ENCODE assay signal across 1 cellular context in the genomic region with DNA sequence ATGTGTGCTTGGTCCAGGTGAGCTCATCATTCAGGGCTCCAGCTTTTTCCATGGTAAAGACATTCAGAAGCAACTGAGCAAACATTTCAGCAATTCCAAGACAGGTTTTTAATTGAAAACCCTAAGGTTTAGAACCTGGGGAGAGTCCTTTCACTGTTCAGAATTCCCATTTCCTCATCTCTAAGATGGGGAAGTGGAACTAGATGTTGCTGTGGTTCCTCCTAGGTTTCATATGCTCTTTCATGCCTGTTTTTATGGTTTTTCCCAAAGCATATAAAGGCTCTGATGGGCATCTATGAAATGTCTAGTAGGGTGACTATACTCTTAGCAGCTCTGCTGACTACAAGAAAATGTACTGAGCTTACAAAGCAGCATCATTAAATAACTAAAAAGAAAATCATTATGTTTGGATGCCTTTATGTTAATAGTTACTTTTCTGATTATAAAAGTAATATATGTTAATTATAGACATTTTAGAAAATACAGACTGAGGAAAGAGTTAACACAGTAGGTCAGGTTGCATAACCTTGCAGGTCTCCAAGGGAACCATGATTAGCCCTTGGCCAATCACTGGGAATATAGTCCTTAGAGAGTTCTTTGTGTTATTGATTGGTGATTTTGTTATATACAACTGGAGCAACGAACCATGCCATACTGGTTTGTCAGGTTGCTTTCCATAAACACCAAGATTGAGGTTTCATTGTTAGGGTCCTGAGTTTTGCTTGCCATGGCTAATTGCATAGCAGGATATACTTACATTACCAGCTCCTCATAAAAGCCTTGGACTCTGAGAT.
TF ChIP-seq lines count a peak whose summit lies in the region.

No MANE protein-coding gene starts in this region.

TF ChIP-seq in GM12878, 131 proteins besides CTCF, POLR2A, EP300 and RAD21:
- TF ChIP-seq SPI1 (IDR thresholded peaks at IDR 0.05; ENCODE audit: borderline replicate concordance, insufficient read depth, low read depth, low read length) (peak; percentile 43; the same call in 1 of the 2 replicates), RELA (IDR thresholded peaks at IDR 0.05; ENCODE audit: borderline replicate concordance, partially characterized antibody) (no peak), JUNB (IDR thresholded peaks at IDR 0.05) (no peak), IKZF1 (conservative IDR thresholded peaks at IDR 0.05) (0 out of 2 replicates have a peak, but pooled peaks have one; percentile 16), MLLT1 (IDR thresholded peaks at IDR 0.05) (no peak)
- TF ChIP-seq, protein P1, sequence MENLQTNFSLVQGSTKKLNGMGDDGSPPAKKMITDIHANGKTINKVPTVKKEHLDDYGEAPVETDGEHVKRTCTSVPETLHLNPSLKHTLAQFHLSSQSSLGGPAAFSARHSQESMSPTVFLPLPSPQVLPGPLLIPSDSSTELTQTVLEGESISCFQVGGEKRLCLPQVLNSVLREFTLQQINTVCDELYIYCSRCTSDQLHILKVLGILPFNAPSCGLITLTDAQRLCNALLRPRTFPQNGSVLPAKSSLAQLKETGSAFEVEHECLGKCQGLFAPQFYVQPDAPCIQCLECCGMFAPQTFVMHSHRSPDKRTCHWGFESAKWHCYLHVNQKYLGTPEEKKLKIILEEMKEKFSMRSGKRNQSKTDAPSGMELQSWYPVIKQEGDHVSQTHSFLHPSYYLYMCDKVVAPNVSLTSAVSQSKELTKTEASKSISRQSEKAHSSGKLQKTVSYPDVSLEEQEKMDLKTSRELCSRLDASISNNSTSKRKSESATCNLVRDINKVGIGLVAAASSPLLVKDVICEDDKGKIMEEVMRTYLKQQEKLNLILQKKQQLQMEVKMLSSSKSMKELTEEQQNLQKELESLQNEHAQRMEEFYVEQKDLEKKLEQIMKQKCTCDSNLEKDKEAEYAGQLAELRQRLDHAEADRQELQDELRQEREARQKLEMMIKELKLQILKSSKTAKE (IDR thresholded peaks at IDR 0.05; ENCODE audit: low read depth, poor library complexity, severe bottlenecking): no peak
- TF ChIP-seq, protein P2, sequence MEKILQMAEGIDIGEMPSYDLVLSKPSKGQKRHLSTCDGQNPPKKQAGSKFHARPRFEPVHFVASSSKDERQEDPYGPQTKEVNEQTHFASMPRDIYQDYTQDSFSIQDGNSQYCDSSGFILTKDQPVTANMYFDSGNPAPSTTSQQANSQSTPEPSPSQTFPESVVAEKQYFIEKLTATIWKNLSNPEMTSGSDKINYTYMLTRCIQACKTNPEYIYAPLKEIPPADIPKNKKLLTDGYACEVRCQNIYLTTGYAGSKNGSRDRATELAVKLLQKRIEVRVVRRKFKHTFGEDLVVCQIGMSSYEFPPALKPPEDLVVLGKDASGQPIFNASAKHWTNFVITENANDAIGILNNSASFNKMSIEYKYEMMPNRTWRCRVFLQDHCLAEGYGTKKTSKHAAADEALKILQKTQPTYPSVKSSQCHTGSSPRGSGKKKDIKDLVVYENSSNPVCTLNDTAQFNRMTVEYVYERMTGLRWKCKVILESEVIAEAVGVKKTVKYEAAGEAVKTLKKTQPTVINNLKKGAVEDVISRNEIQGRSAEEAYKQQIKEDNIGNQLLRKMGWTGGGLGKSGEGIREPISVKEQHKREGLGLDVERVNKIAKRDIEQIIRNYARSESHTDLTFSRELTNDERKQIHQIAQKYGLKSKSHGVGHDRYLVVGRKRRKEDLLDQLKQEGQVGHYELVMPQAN (conservative IDR thresholded peaks at IDR 0.05): no peak
